In the genomic region with DNA sequence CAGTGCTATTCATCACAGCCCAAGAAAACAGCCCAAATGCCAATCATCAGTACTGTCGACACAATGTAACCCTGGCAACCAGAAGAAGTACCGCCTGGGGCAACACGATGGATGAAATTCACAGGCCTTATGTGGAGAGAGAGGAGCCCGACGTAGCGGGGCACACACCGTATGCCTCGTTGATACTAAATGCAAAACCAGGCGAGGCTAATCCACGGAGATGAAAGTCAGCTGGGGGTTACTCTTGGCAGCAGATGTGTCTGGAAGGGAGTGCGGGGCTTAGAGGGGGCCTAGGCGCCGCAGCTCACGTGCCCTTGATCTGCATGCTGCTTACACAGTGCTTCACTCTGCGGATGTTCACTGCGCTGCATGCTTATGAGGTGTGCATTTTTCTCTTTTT, we compare ENCODE assay signal across 14 cellular contexts. TPM values are rescaled to one million over a fixed set of nuclear protein-coding genes. Genes with fewer than 3 reads are reported as not detected.
A peak's percentile ranks its signal among the peaks of the same experiment; 100 is the strongest.
DNase-seq lines count a peak whose midpoint lies in the region; ATAC-seq, FAIRE-seq and TF ChIP-seq lines count a peak whose summit lies in the region.
"Had no signal": no experiment of that assay in that cellular context is flagged by ENCODE, and none has a peak within 500 bp of the region (broad histone marks: within the 10 kb centered on the region; RNA-seq: fewer than 3 reads in every experiment).

No MANE protein-coding gene starts in this region.

- no peak overlapping the region for H4K91ac ChIP-seq in IMR-90 (ENCODE audit: insufficient read depth, low read depth, low read length)

- dilution Hi-C loops in IMR-90 (cut with HindIII; ENCODE audit: low sequenced_read_pairs, unreplicated experiment) = no loop called here

- H3K56ac ChIP-seq in IMR-90 (ENCODE audit: extremely low read depth, insufficient read depth, low read length) = no peak overlapping the region

- no peak overlapping the region for H3K4me2 ChIP-seq in IMR-90 (ENCODE audit: low read depth, low read length)
- no peak overlapping the region for H3K4me2 ChIP-seq in neural cell (ENCODE audit: low read length)

- WGBS in IMR-90 (ENCODE audit: extremely low coverage in 2 of 2, insufficient read length in 1 of 2), 2 experiments = 50% methylated on average over 2 of the region's 16 CpGs; no CpG with 5 or more reads in 1 of the 2 experiments

- no peak overlapping the region for H2BK120ac ChIP-seq in IMR-90 (ENCODE audit: low read depth, low read length)

- no peak overlapping the region for H4K5ac ChIP-seq in IMR-90 (ENCODE audit: low read depth, low read length)

- peaks cover 39% of the 10 kb centered on the region for H3K4me1 Mint-ChIP-seq in activated naive CD8-positive, alpha-beta T cell treated with anti-CD3 and anti-CD28 coated beads for 36 hours

- no peak overlapping the region for H3K23ac ChIP-seq in IMR-90 (ENCODE audit: low read depth, low read length)

- H3K9ac ChIP-seq in IMR-90 (ENCODE audit: low read depth, low read length) = no peak overlapping the region
- peak overlapping the region; percentile 23 for H3K9ac ChIP-seq in neural cell (ENCODE audit: low read length)

- no peaks in the 10 kb centered on the region for H3K36me3 ChIP-seq in IMR-90 (ENCODE audit: control insufficient read depth, insufficient read depth, low read length)
- no peaks in the 10 kb centered on the region for H3K36me3 ChIP-seq in neural cell (ENCODE audit: insufficient read depth, low read length)
- no peaks in the 10 kb centered on the region for H3K36me3 ChIP-seq in tibial artery
- H3K36me3 ChIP-seq: lower lobe of right lung, stomach had no signal

- no peak overlapping the region for H2AK9ac ChIP-seq in IMR-90 (replicated peaks; ENCODE audit: low read depth, low read length, poor library complexity)

- CTCF ChIA-PET in IMR-90 (lab: Yijun Ruan, JAX) = no interaction called here

- BruUV-seq in IMR-90 (replicated peaks; lab: Mats Ljungman, UMichigan) = no TSS peak

- TF ChIP-seq RAD21 in IMR-90 (IDR thresholded peaks at IDR 0.05; ENCODE audit: low read length) (no peak), neural cell (conservative IDR thresholded peaks at IDR 0.05) (no peak)

- H3K27ac ChIP-seq in IMR-90 (ENCODE audit: insufficient read depth, low read length) (no peak overlapping the region), neural cell (ENCODE audit: low read length) (peak overlapping the region; percentile 66), tibial artery (no peak overlapping the region)
- H3K27ac ChIP-seq: lower lobe of right lung had no signal

- no peak for TF ChIP-seq CTCF in IMR-90 (conservative IDR thresholded peaks at IDR 0.05; ENCODE audit: low read depth, low read length)
- no peak for TF ChIP-seq CTCF in neural cell (IDR thresholded peaks at IDR 0.05; ENCODE audit: poor library complexity, severe bottlenecking)
- no peak for TF ChIP-seq CTCF in tibial artery (IDR thresholded peaks at IDR 0.05)

- peaks cover 3% of the 10 kb centered on the region for H3K9me3 Mint-ChIP-seq in activated naive CD8-positive, alpha-beta T cell treated with anti-CD3 and anti-CD28 coated beads for 36 hours
- H3K9me3 Mint-ChIP-seq: dendritic cell treated with granulocyte-macrophage colony-stimulating factor and Interleukin-4, amounts not matched to agents 40 ng/mL and 50 ng/mL, for 4 days had no signal

- H3K18ac ChIP-seq in IMR-90 (ENCODE audit: low read depth, low read length) = no peak overlapping the region

- POLR2A ChIA-PET in IMR-90 (lab: Charles Lee; ENCODE audit: unreplicated experiment) = no interaction called here

- peak overlapping the region; percentile 23 for H3K27ac Mint-ChIP-seq in activated naive CD8-positive, alpha-beta T cell treated with anti-CD3 and anti-CD28 coated beads for 36 hours

- in situ Hi-C loops in IMR-90 (cut with MboI; ENCODE audit: low sequenced_read_pairs) = no loop called here

- H3K4ac ChIP-seq in IMR-90 (ENCODE audit: low read depth, low read length) = no peak overlapping the region

- H3K27me3 ChIP-seq in IMR-90 (ENCODE audit: control insufficient read depth, insufficient read depth, low read length) (no peaks in the 10 kb centered on the region; the same call in 1 of the 2 replicates), neural cell (ENCODE audit: insufficient read depth, low read depth, low read length) (no peaks in the 10 kb centered on the region), tibial artery (peaks cover 0 to 19% of the 10 kb centered on the region in 2 donors)

- TF ChIP-seq EP300 in neural cell (conservative IDR thresholded peaks at IDR 0.05; ENCODE audit: poor library complexity, severe bottlenecking) = peak; percentile 35

- no peak for FAIRE-seq in GM12892 (lab: Jason Lieb, UNC)
- FAIRE-seq: A204.1 had no signal

- no peak overlapping the region for H3K14ac ChIP-seq in IMR-90 (replicated peaks; ENCODE audit: low read depth, low read length)

- no peaks in the 10 kb centered on the region for H3K79me2 ChIP-seq in neural cell (replicated peaks; ENCODE audit: insufficient read depth, low read length)

- no peak overlapping the region for H3K4me3 Mint-ChIP-seq in activated naive CD8-positive, alpha-beta T cell treated with anti-CD3 and anti-CD28 coated beads for 36 hours
- H3K4me3 Mint-ChIP-seq: dendritic cell treated with granulocyte-macrophage colony-stimulating factor and Interleukin-4, amounts not matched to agents 40 ng/mL and 50 ng/mL, for 4 days had no signal

- H3K9me1 ChIP-seq in IMR-90 (ENCODE audit: insufficient read depth, low read length) = peaks cover 4% of the 10 kb centered on the region; the same call in 1 of the 2 replicates

- H3K4me1 ChIP-seq in IMR-90 (ENCODE audit: control insufficient read depth, insufficient read depth, low read length) (peaks cover 9% of the 10 kb centered on the region; the same call in 1 of the 2 replicates), tibial artery (no peaks in the 10 kb centered on the region)
- H3K4me1 ChIP-seq: lower lobe of right lung had no signal

- H4K8ac ChIP-seq in IMR-90 (ENCODE audit: low read depth in 2 of 2, low read length in 2 of 2) = no peak overlapping the region

- H3K36me3 Mint-ChIP-seq in activated naive CD8-positive, alpha-beta T cell treated with anti-CD3 and anti-CD28 coated beads for 36 hours = peaks cover 6% of the 10 kb centered on the region

- H2AK5ac ChIP-seq in IMR-90 (ENCODE audit: low read depth, low read length) = peak overlapping the region; percentile 38; the same call in 1 of the 2 replicates

- H3K9me2 ChIP-seq in neural cell (ENCODE audit: insufficient read depth, low read length) = no peaks in the 10 kb centered on the region

- H2BK15ac ChIP-seq in IMR-90 (ENCODE audit: low read depth, low read length) = no peak overlapping the region

- H2AFZ ChIP-seq in IMR-90 (replicated peaks; ENCODE audit: low read length, poor library complexity) (peak overlapping the region; percentile 67), neural cell (ENCODE audit: low read depth, low read length) (no peak overlapping the region)

- peaks cover 7% of the 10 kb centered on the region for H3K9me3 ChIP-seq in IMR-90 (ENCODE audit: control insufficient read depth, insufficient read depth, low read length)
- H3K9me3 ChIP-seq in neural cell (ENCODE audit: low read length) = no peaks in the 10 kb centered on the region
- H3K9me3 ChIP-seq in tibial artery = no peaks in the 10 kb centered on the region
- H3K9me3 ChIP-seq: lower lobe of right lung, stomach had no signal

- no peak overlapping the region for H2BK20ac ChIP-seq in IMR-90 (ENCODE audit: low read depth, low read length)

- peak in 2 of 3 experiments; percentile 5 to 43 for DNase-seq in NCI-H1417 (lab: John Stamatoyannopoulos, UW)
- DNase-seq in NCI-H1417 treated with DMSO at 0.1 percent for 48 hours (lab: John Stamatoyannopoulos, UW) = no peak
- no peak for DNase-seq in IMR-90
- peak; percentile 24 for DNase-seq in activated naive CD8-positive, alpha-beta T cell treated with anti-CD3 and anti-CD28 coated beads for 36 hours
- DNase-seq in tibial artery = no peak
- no peak for DNase-seq in GM12892 (ENCODE audit: insufficient read length)
- DNase-seq: occipital lobe, stomach had no signal

- ATAC-seq in IMR-90 (ENCODE audit: low read depth) (no peak), GM19397 (IDR thresholded peaks at IDR 0.05; ENCODE audit: unreplicated experiment) (no peak)

- H3K4me3 ChIP-seq in IMR-90 (ENCODE audit: insufficient read depth, low read depth, low read length) (no peak overlapping the region), neural cell (ENCODE audit: low read length) (no peak overlapping the region), tibial artery (no peak overlapping the region)
- H3K4me3 ChIP-seq: lower lobe of right lung, stomach had no signal

- H3K27me3 Mint-ChIP-seq in activated naive CD8-positive, alpha-beta T cell treated with anti-CD3 and anti-CD28 coated beads for 36 hours = peaks cover 4% of the 10 kb centered on the region

- no peak overlapping the region for H2BK5ac ChIP-seq in IMR-90 (ENCODE audit: low read depth, low read length, poor library complexity, severe bottlenecking)

- intact Hi-C loops in IMR-90 (cut with micrococcal nuclease) (no loop called here), tibial artery (cut with DNase I; ENCODE audit: low total_unique reads) (no loop called here)

- no peaks in the 10 kb centered on the region for H3K79me1 ChIP-seq in IMR-90 (ENCODE audit: low read depth in 1 of 2, low read length in 2 of 2)

- H3F3A ChIP-seq in neural cell (ENCODE audit: insufficient read depth, low read length, poor library complexity, severe bottlenecking) = no peaks in the 10 kb centered on the region

- H4K20me1 ChIP-seq in IMR-90 (ENCODE audit: insufficient read depth, low read length) = no peaks in the 10 kb centered on the region
- no peaks in the 10 kb centered on the region for H4K20me1 ChIP-seq in neural cell (ENCODE audit: insufficient read depth)

- TF ChIP-seq POLR2A in IMR-90 (IDR thresholded peaks at IDR 0.05; ENCODE audit: low read depth, low read length) (no peak), GM12892 (IDR thresholded peaks at IDR 0.05; ENCODE audit: low read depth, low read length) (no peak)

TF ChIP-seq in neural cell, 6 proteins besides CTCF, POLR2A, EP300 and RAD21 (continues in another document):
- TF ChIP-seq MXI1 (conservative IDR thresholded peaks at IDR 0.05; ENCODE audit: poor library complexity, severe bottlenecking) = peak; percentile 8

RNA-seq across cellular contexts. Expression of a gene that starts 29.8 kb away (rescaled TPM):
- total RNA-seq in IMR-90 (2012; rRNA removed) = 47.8 and 54.1 TPM in 2 replicates
- polyA plus RNA-seq in IMR-90 (2012; rRNA removed) (57.8 and 60.8 TPM in 2 replicates), neural cell (143 and 169 TPM in 2 replicates)
- 57.4 and 63.7 TPM in 2 replicates for polyA plus RNA-seq in IMR-90 (2012; cell fraction: cytosol; rRNA removed)
- 15.2 and 56.8 TPM in 2 replicates for polyA plus RNA-seq in IMR-90 (2012; cell fraction: nucleus; rRNA removed; ENCODE audit: low replicate concordance)
- 10 to 100 TPM; 24.9 to 29.8 TPM for total RNA-seq in activated naive CD8-positive, alpha-beta T cell treated with anti-CD3 and anti-CD28 coated beads for 36 hours
- polyA minus RNA-seq in neural cell = 22.2 and 24.4 TPM in 2 replicates
- polyA plus RNA-seq in GM12892 (2012; ENCODE audit: missing spikeins) = 23.4 TPM

RNA-seq across cellular contexts. Expression of a gene that starts 47.4 kb away (rescaled TPM):
- 3.9 and 4.3 TPM in 2 replicates for total RNA-seq in IMR-90 (2012; rRNA removed)
- polyA plus RNA-seq in IMR-90 (2012; rRNA removed) (1.9 and 2.2 TPM in 2 replicates), neural cell (0.22 and 0.32 TPM in 2 replicates)
- polyA plus RNA-seq in IMR-90 (2012; cell fraction: cytosol; rRNA removed) = 0.88 and 1.1 TPM in 2 replicates
- 0.55 and 0.58 TPM in 2 replicates for polyA plus RNA-seq in IMR-90 (2012; cell fraction: nucleus; rRNA removed; ENCODE audit: low replicate concordance)
- 10 to 100 TPM; 23.8 to 24.6 TPM for total RNA-seq in activated naive CD8-positive, alpha-beta T cell treated with anti-CD3 and anti-CD28 coated beads for 36 hours
- polyA minus RNA-seq in neural cell = 0.46 and 0.49 TPM in 2 replicates
- polyA plus RNA-seq in GM12892 (2012; ENCODE audit: missing spikeins) = 4.7 TPM
- polyA plus RNA-seq: aorta had no signal

Comparison
In these comparisons a context has a peak if more than half of its experiments do, and no peak if none do; other contexts are left out.
1. DNase-seq: peak in NCI-H1417 (2 of 3) and activated naive CD8-positive, alpha-beta T cell treated with anti-CD3 and anti-CD28 coated beads for 36 hours (single experiment); none in NCI-H1417 treated with DMSO at 0.1 percent for 48 hours (single experiment), IMR-90 (single experiment), tibial artery (0 of 2) and GM12892 (single experiment).